1 cellular context compared by ENCODE assay signal in genomic region chr5:68419101-68419636, GRCh38.
TF ChIP-seq lines count a peak whose summit lies in the region.

No MANE protein-coding gene starts in this region.

TF ChIP-seq in WTC11, 78 proteins besides CTCF, POLR2A, EP300 and RAD21 (continued from another document):
- TF ChIP-seq, protein P1, sequence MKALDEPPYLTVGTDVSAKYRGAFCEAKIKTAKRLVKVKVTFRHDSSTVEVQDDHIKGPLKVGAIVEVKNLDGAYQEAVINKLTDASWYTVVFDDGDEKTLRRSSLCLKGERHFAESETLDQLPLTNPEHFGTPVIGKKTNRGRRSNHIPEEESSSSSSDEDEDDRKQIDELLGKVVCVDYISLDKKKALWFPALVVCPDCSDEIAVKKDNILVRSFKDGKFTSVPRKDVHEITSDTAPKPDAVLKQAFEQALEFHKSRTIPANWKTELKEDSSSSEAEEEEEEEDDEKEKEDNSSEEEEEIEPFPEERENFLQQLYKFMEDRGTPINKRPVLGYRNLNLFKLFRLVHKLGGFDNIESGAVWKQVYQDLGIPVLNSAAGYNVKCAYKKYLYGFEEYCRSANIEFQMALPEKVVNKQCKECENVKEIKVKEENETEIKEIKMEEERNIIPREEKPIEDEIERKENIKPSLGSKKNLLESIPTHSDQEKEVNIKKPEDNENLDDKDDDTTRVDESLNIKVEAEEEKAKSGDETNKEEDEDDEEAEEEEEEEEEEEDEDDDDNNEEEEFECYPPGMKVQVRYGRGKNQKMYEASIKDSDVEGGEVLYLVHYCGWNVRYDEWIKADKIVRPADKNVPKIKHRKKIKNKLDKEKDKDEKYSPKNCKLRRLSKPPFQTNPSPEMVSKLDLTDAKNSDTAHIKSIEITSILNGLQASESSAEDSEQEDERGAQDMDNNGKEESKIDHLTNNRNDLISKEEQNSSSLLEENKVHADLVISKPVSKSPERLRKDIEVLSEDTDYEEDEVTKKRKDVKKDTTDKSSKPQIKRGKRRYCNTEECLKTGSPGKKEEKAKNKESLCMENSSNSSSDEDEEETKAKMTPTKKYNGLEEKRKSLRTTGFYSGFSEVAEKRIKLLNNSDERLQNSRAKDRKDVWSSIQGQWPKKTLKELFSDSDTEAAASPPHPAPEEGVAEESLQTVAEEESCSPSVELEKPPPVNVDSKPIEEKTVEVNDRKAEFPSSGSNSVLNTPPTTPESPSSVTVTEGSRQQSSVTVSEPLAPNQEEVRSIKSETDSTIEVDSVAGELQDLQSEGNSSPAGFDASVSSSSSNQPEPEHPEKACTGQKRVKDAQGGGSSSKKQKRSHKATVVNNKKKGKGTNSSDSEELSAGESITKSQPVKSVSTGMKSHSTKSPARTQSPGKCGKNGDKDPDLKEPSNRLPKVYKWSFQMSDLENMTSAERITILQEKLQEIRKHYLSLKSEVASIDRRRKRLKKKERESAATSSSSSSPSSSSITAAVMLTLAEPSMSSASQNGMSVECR (CRISPR knock-in tag; IDR thresholded peaks at IDR 0.05; ENCODE audit: borderline replicate concordance): no peak
- TF ChIP-seq, protein P2, sequence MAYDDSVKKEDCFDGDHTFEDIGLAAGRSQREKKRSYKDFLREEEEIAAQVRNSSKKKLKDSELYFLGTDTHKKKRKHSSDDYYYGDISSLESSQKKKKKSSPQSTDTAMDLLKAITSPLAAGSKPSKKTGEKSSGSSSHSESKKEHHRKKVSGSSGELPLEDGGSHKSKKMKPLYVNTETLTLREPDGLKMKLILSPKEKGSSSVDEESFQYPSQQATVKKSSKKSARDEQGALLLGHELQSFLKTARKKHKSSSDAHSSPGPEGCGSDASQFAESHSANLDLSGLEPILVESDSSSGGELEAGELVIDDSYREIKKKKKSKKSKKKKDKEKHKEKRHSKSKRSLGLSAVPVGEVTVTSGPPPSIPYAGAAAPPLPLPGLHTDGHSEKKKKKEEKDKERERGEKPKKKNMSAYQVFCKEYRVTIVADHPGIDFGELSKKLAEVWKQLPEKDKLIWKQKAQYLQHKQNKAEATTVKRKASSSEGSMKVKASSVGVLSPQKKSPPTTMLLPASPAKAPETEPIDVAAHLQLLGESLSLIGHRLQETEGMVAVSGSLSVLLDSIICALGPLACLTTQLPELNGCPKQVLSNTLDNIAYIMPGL (CRISPR knock-in tag; IDR thresholded peaks at IDR 0.05): no peak
